In the genomic region with DNA sequence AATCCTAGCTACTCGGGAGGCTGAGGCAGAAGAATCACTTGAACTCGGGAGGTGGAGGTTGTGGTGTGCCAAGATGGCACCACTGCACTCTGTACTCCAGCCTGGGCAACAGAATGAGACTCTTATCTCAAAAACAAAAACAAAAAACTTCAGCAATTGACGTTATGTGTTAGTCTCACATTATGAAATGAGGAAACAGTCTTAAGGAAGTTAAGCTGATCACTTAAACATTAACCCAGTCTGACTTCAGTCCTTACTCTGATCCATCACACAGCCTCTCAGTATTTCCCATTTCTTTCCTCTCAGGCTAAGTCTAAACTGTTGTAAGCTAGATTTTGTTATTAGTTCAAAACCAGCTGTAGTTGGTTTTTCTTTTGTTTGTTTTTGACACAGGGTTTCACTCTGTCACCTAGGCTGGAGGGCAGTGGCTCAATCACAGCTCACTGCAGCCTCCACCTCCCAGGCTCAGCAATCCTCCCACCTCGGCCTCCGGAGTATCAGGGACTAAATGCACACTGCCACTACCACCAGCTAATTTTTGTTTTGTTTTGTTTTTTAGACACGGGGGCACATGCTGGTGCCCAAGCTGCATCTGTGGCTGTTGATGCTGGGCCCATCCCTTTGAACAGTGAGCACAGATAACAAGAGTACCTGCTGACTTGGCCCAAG, we compare ENCODE assay signal across 11 cellular contexts. TPM values are rescaled to one million over a fixed set of nuclear protein-coding genes. Genes with fewer than 3 reads are reported as not detected.
DNase-seq lines count a peak whose midpoint lies in the region; ATAC-seq and TF ChIP-seq lines count a peak whose summit lies in the region.
"Had no signal": no experiment of that assay in that cellular context is flagged by ENCODE, and none has a peak within 500 bp of the region (broad histone marks: within the 10 kb centered on the region; RNA-seq: fewer than 3 reads in every experiment).

No MANE protein-coding gene starts in this region.

- H3K4me1 ChIP-seq in Peyer's patch: peaks cover 0 to 28% (median 2%) of the 10 kb centered on the region in 4 donors
- peaks cover 4 to 42% (median 17%) of the 10 kb centered on the region in 6 donors for H3K4me1 ChIP-seq in spleen
- H3K4me1 ChIP-seq in A673 (ENCODE audit: insufficient read depth, low read length, poor library complexity, severe bottlenecking): no peaks in the 10 kb centered on the region

- no TSS peak for BruUV-seq in A673 (replicated peaks; lab: Mats Ljungman, UMichigan)

- H3K36me3 ChIP-seq in Peyer's patch: peaks cover 0 to 44% (median 0%) of the 10 kb centered on the region in 3 donors
- H3K36me3 ChIP-seq in spleen: peaks cover 0 to 57% (median 46%) of the 10 kb centered on the region in 6 donors
- peaks cover 61% of the 10 kb centered on the region for H3K36me3 ChIP-seq in A673 (ENCODE audit: insufficient read depth, low read length, poor library complexity, severe bottlenecking)

- no peak for DNase-seq in activated CD4-positive, alpha-beta T cell treated with anti-CD3 and anti-CD28 coated beads, Interleukin-2, amount 10 ng/mL, durations not matched to agents 24 days and 14 days
- no peak for DNase-seq in activated CD4-positive, alpha-beta T cell treated with anti-CD3 and anti-CD28 coated beads for 4 hours
- DNase-seq in Peyer's patch (peak; percentile 11 to 48 (median 48)), left colon (no peak), spleen (peak; percentile 14), A673 (ENCODE audit: low spot score) (no peak), C1 segment of cervical spinal cord (lab: John Stamatoyannopoulos, UW) (no peak)
- DNase-seq: activated CD4-positive, alpha-beta T cell treated with anti-CD3 and anti-CD28 coated beads for 1 hour; activated naive CD4-positive, alpha-beta T cell treated with anti-CD3 and anti-CD28 coated beads, Interleukin-2, amount 50 U/mL, for 16 hours; cerebellar nuclear complex had no signal

- H3K27me3 Mint-ChIP-seq in activated CD4-positive, alpha-beta T cell treated with anti-CD3 and anti-CD28 coated beads, Interleukin-2, amount 10 ng/mL, durations not matched to agents 24 days and 14 days: no peaks in the 10 kb centered on the region

- H3K4me3 ChIP-seq in Peyer's patch (no peak overlapping the region), spleen (no peak overlapping the region), A673 (ENCODE audit: low read depth, low read length, poor library complexity, severe bottlenecking) (no peak overlapping the region)

- peak overlapping the region; percentile 46 for H3K27ac Mint-ChIP-seq in activated CD4-positive, alpha-beta T cell treated with anti-CD3 and anti-CD28 coated beads, Interleukin-2, amount 10 ng/mL, durations not matched to agents 24 days and 14 days

- CTCF ChIA-PET in A673 (lab: Charles Lee): interaction anchor here (0.6 kb wide), 1 partner anchor 186 kb away, joined by 7 read pairs; no protein-coding TSS in a partner anchor

- intact Hi-C loops in activated CD4-positive, alpha-beta T cell treated with anti-CD3 and anti-CD28 coated beads, Interleukin-2, amount 10 ng/mL, durations not matched to agents 24 days and 14 days (cut with micrococcal nuclease): no loop called here
- intact Hi-C loops in left colon (cut with DNase I, micrococcal nuclease) (no loop called here), spleen (cut with DNase I; ENCODE audit: low total_unique reads) (no loop called here), A673 (cut with micrococcal nuclease; ENCODE audit: unreplicated experiment) (no loop called here)

- peaks cover 25% of the 10 kb centered on the region for H3K4me1 Mint-ChIP-seq in activated CD4-positive, alpha-beta T cell treated with anti-CD3 and anti-CD28 coated beads, Interleukin-2, amount 10 ng/mL, durations not matched to agents 24 days and 14 days

- no peak for TF ChIP-seq CTCF in Peyer's patch (IDR thresholded peaks at IDR 0.05)
- TF ChIP-seq CTCF in spleen (IDR thresholded peaks at IDR 0.05 in 8 of 11, conservative IDR thresholded peaks at IDR 0.05 in 3 of 11): no peak
- no peak for TF ChIP-seq CTCF in A673 (conservative IDR thresholded peaks at IDR 0.05; ENCODE audit: low read depth, low read length)

- H3K27me3 ChIP-seq in Peyer's patch (no peaks in the 10 kb centered on the region), spleen (replicated peaks in 1 of 7) (no peaks in the 10 kb centered on the region), A673 (replicated peaks; ENCODE audit: insufficient read depth, low read depth, low read length, poor library complexity) (no peaks in the 10 kb centered on the region)

- POLR2A ChIA-PET in A673 (lab: Charles Lee; ENCODE audit: low non-redundant PET): no interaction called here

- H3K9me3 Mint-ChIP-seq in activated CD4-positive, alpha-beta T cell treated with anti-CD3 and anti-CD28 coated beads, Interleukin-2, amount 10 ng/mL, durations not matched to agents 24 days and 14 days: no peaks in the 10 kb centered on the region

- TF ChIP-seq POLR2A in Peyer's patch (IDR thresholded peaks at IDR 0.05): peak in 1 of 2 donors; percentile 23
- no peak for TF ChIP-seq POLR2A in spleen (IDR thresholded peaks at IDR 0.05)

- ATAC-seq in left colon (peak; percentile 93), GM18498 (IDR thresholded peaks at IDR 0.05; ENCODE audit: unreplicated experiment) (no peak)

- no peaks in the 10 kb centered on the region for H3K9me3 ChIP-seq in Peyer's patch
- no peaks in the 10 kb centered on the region for H3K9me3 ChIP-seq in spleen
- no peaks in the 10 kb centered on the region for H3K9me3 ChIP-seq in A673 (ENCODE audit: low read depth, low read length, poor library complexity, severe bottlenecking)

- H3K27ac ChIP-seq in Peyer's patch: peak overlapping the region in 3 of 4 donors; percentile 48 to 74 (median 71)
- H3K27ac ChIP-seq in spleen: peak overlapping the region in 5 of 8 donors; percentile 42 to 72 (median 64)
- H3K27ac ChIP-seq in A673 (ENCODE audit: low read depth, low read length, poor library complexity, severe bottlenecking): no peak overlapping the region

- peaks cover 52% of the 10 kb centered on the region for H3K36me3 Mint-ChIP-seq in activated CD4-positive, alpha-beta T cell treated with anti-CD3 and anti-CD28 coated beads, Interleukin-2, amount 10 ng/mL, durations not matched to agents 24 days and 14 days (ENCODE audit: low read depth)

- no peak overlapping the region for H3K4me3 Mint-ChIP-seq in activated CD4-positive, alpha-beta T cell treated with anti-CD3 and anti-CD28 coated beads, Interleukin-2, amount 10 ng/mL, durations not matched to agents 24 days and 14 days

- 80 to 88% (median 83%) methylated on average over 6 of the region's 6 CpGs for WGBS in spleen, 5 donors

RNA-seq across cellular contexts. Expression of gene JPT1, which starts 6.3 kb away (rescaled TPM):
- total RNA-seq in activated CD4-positive, alpha-beta T cell treated with anti-CD3 and anti-CD28 coated beads, Interleukin-2, amount 10 ng/mL, durations not matched to agents 24 days and 14 days: 271 and 292 TPM in 2 replicates
- 100 to 1,000 TPM; 132 to 261 (median 202) TPM for total RNA-seq in Peyer's patch
- total RNA-seq in left colon: 100 to 1,000 TPM; 212 to 220 TPM
- total RNA-seq in spleen: 100 to 1,000 TPM in 2 of 7 donors, 10 to 100 TPM in 5; 47.1 to 116 (median 92.1) TPM
- polyA plus RNA-seq in spleen: 100 to 1,000 TPM; 106 to 192 (median 164) TPM
- 493 and 526 TPM in 2 replicates for total RNA-seq in A673 (2021)

RNA-seq across cellular contexts. Expression of gene NT5C, which starts 16.5 kb away (rescaled TPM):
- 76.5 and 84.7 TPM in 2 replicates for total RNA-seq in activated CD4-positive, alpha-beta T cell treated with anti-CD3 and anti-CD28 coated beads, Interleukin-2, amount 10 ng/mL, durations not matched to agents 24 days and 14 days
- total RNA-seq in Peyer's patch (100 to 1,000 TPM; 151 to 176 (median 156) TPM), left colon (10 to 100 TPM; 77.6 to 86.6 TPM), spleen (10 to 100 TPM; 48.2 to 77.9 (median 54.6) TPM), A673 (2021) (43.3 and 50.0 TPM in 2 replicates)
- polyA plus RNA-seq in spleen: 100 to 1,000 TPM; 105 to 145 (median 139) TPM

RNA-seq across cellular contexts. Expression of gene SUMO2, which starts 34.7 kb away (rescaled TPM):
- 658 and 659 TPM in 2 replicates for total RNA-seq in activated CD4-positive, alpha-beta T cell treated with anti-CD3 and anti-CD28 coated beads, Interleukin-2, amount 10 ng/mL, durations not matched to agents 24 days and 14 days
- 10 to 100 TPM; 22.5 to 52.8 (median 37.4) TPM for total RNA-seq in Peyer's patch
- total RNA-seq in left colon: 100 to 1,000 TPM; 235 to 254 TPM
- 100 to 1,000 TPM in 4 of 7 donors, 10 to 100 TPM in 3; 67.7 to 310 (median 251) TPM for total RNA-seq in spleen
- 100 to 1,000 TPM in 2 of 3 donors, 10 to 100 TPM in 1; 97.3 to 127 (median 117) TPM for polyA plus RNA-seq in spleen
- 681 and 703 TPM in 2 replicates for total RNA-seq in A673 (2021)

RNA-seq across cellular contexts. Expression of gene ARMC7, which starts 38.2 kb away (rescaled TPM):
- total RNA-seq in activated CD4-positive, alpha-beta T cell treated with anti-CD3 and anti-CD28 coated beads, Interleukin-2, amount 10 ng/mL, durations not matched to agents 24 days and 14 days: 11.2 and 12.0 TPM in 2 replicates
- total RNA-seq in Peyer's patch (10 to 100 TPM in 3 of 4 donors, 1 to 10 TPM in 1; 4.1 to 27.0 (median 24.1) TPM), left colon (10 to 100 TPM; 20.3 to 29.9 TPM), spleen (10 to 100 TPM; 10.5 to 19.2 (median 14.7) TPM), A673 (2021) (11.8 and 12.3 TPM in 2 replicates)
- polyA plus RNA-seq in spleen: 10 to 100 TPM in 2 of 3 donors, 1 to 10 TPM in 1; 7.8 to 12.4 (median 10.0) TPM

RNA-seq across cellular contexts. Expression of gene NUP85, which starts 57.5 kb away (rescaled TPM):
- 125 and 136 TPM in 2 replicates for total RNA-seq in activated CD4-positive, alpha-beta T cell treated with anti-CD3 and anti-CD28 coated beads, Interleukin-2, amount 10 ng/mL, durations not matched to agents 24 days and 14 days
- total RNA-seq in Peyer's patch: 10 to 100 TPM; 34.0 to 52.8 (median 36.7) TPM
- total RNA-seq in left colon: 10 to 100 TPM; 43.9 to 56.3 TPM
- 10 to 100 TPM; 35.5 to 83.8 (median 66.1) TPM for total RNA-seq in spleen
- polyA plus RNA-seq in spleen: 10 to 100 TPM; 45.8 to 79.8 (median 61.8) TPM
- total RNA-seq in A673 (2021): 140 and 156 TPM in 2 replicates

Comparison
In these comparisons a context has a peak if more than half of its experiments do, and no peak if none do; other contexts are left out.
1. DNase-seq: peak in Peyer's patch (3 of 3) and spleen (single experiment); none in activated CD4-positive, alpha-beta T cell treated with anti-CD3 and anti-CD28 coated beads, Interleukin-2, amount 10 ng/mL, durations not matched to agents 24 days and 14 days (single experiment), activated CD4-positive, alpha-beta T cell treated with anti-CD3 and anti-CD28 coated beads for 4 hours (0 of 2), left colon (0 of 2), A673 (single experiment) and C1 segment of cervical spinal cord (0 of 14).